Comparison of ENCODE assay signal across 17 cellular contexts in the genomic region with DNA sequence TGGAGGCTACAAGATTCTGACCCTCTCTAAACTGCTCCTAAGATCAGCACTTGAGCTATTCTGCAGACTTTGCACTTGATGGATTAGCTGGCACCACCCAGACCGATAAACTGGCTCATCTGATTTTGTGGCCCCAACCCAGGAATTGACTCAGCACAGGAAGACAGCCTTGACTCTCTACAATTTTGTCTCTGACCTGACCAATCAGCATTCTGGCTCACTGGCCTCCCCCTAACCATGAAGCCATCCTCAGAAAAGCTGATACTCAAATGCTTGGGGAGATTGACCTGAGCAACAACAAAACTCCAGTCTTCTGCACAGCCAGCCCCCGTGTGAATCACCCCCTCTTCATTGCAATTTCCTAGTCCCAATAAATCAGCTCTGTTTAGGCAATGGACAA.
DNase-seq lines count a peak whose midpoint lies in the region; ATAC-seq and TF ChIP-seq lines count a peak whose summit lies in the region.
"Had no signal": no experiment of that assay in that cellular context is flagged by ENCODE, and none has a peak within 500 bp of the region (broad histone marks: within the 10 kb centered on the region; RNA-seq: fewer than 3 reads in every experiment).

No MANE protein-coding gene starts in this region.

- CTCF ChIA-PET in activated CD8-positive, alpha-beta memory T cell treated with anti-CD3 and anti-CD28 coated beads, Interleukin-2, amount 10 ng/mL, durations not matched to agents 7 days and 5 days (lab: Charles Lee): interaction anchor here (0.7 kb wide), 1 partner anchor 29 kb away, joined by 3 read pairs; no protein-coding TSS in a partner anchor
- CTCF ChIA-PET in activated CD4-positive, alpha-beta T cell treated with anti-CD3 and anti-CD28 coated beads, Interleukin-2, amount 10 ng/mL, durations not matched to agents 7 days and 5 days (lab: Charles Lee): no interaction called here

- intact Hi-C loops in adrenal gland (cut with DNase I): no loop called here

- peaks cover 11% of the 10 kb centered on the region for H3K4me1 Mint-ChIP-seq in activated CD8-positive, alpha-beta memory T cell treated with anti-CD3 and anti-CD28 coated beads, Interleukin-2, amount 10 ng/mL, durations not matched to agents 7 days and 5 days
- peaks cover 7% of the 10 kb centered on the region for H3K4me1 Mint-ChIP-seq in activated CD4-positive, alpha-beta T cell treated with anti-CD3 and anti-CD28 coated beads, Interleukin-2, amount 10 ng/mL, durations not matched to agents 7 days and 5 days

- H3K4me3 Mint-ChIP-seq in activated CD8-positive, alpha-beta memory T cell treated with anti-CD3 and anti-CD28 coated beads, Interleukin-2, amount 10 ng/mL, durations not matched to agents 7 days and 5 days: no peak overlapping the region
- H3K4me3 Mint-ChIP-seq in activated CD4-positive, alpha-beta T cell treated with anti-CD3 and anti-CD28 coated beads, Interleukin-2, amount 10 ng/mL, durations not matched to agents 7 days and 5 days: no peak overlapping the region
- H3K4me3 Mint-ChIP-seq: CD4-positive, alpha-beta T cell; HFFc6 had no signal

- in situ Hi-C loops in HAP-1 (cut with MboI; ENCODE audit: low sequenced_read_pairs): no loop called here

- 29 to 62% (median 57%) methylated on average over 1 to 2 of the region's 2 CpGs for WGBS in adrenal gland, 4 donors

- peak; percentile 37 for DNase-seq in activated CD8-positive, alpha-beta memory T cell treated with anti-CD3 and anti-CD28 coated beads, Interleukin-2, amount 10 ng/mL, durations not matched to agents 7 days and 5 days
- DNase-seq in activated CD8-positive, alpha-beta memory T cell treated with anti-CD3 and anti-CD28 coated beads for 24 hours: no peak
- DNase-seq in RPMI8226: peak; percentile 4
- DNase-seq in adrenal gland: peak in 4 of 7 donors; percentile 5 to 47 (median 11)
- DNase-seq in HAP-1 (ENCODE audit: low spot score in 2 of 2): no peak
- DNase-seq in activated CD4-positive, alpha-beta T cell treated with anti-CD3 and anti-CD28 coated beads, Interleukin-2, amount 10 ng/mL, durations not matched to agents 7 days and 5 days: no peak
- DNase-seq: BE2C; C1 segment of cervical spinal cord; Caco-2; CD4-positive, alpha-beta T cell; DMS153; DMS79; GDM1; GM23248; HFFc6 had no signal

- TF ChIP-seq POLR2A in adrenal gland (IDR thresholded peaks at IDR 0.05): no peak

- H3K36me3 Mint-ChIP-seq in activated CD8-positive, alpha-beta memory T cell treated with anti-CD3 and anti-CD28 coated beads, Interleukin-2, amount 10 ng/mL, durations not matched to agents 7 days and 5 days: peaks cover 7% of the 10 kb centered on the region
- H3K36me3 Mint-ChIP-seq in activated CD4-positive, alpha-beta T cell treated with anti-CD3 and anti-CD28 coated beads, Interleukin-2, amount 10 ng/mL, durations not matched to agents 7 days and 5 days (ENCODE audit: low read depth): peaks cover 6% of the 10 kb centered on the region

- no peaks in the 10 kb centered on the region for H3K36me3 ChIP-seq in adrenal gland (replicated peaks in 1 of 2)
- no peaks in the 10 kb centered on the region for H3K36me3 ChIP-seq in HAP-1 (replicated peaks)
- H3K36me3 ChIP-seq: BE2C had no signal

- no peak overlapping the region for H3K27ac ChIP-seq in adrenal gland
- H3K27ac ChIP-seq: GM23248 had no signal

- H3K27ac Mint-ChIP-seq in activated CD8-positive, alpha-beta memory T cell treated with anti-CD3 and anti-CD28 coated beads, Interleukin-2, amount 10 ng/mL, durations not matched to agents 7 days and 5 days: no peak overlapping the region
- H3K27ac Mint-ChIP-seq in activated CD4-positive, alpha-beta T cell treated with anti-CD3 and anti-CD28 coated beads, Interleukin-2, amount 10 ng/mL, durations not matched to agents 7 days and 5 days: no peak overlapping the region
- H3K27ac Mint-ChIP-seq: CD4-positive, alpha-beta T cell; HFFc6 had no signal

- no peak for ATAC-seq in activated CD8-positive, alpha-beta memory T cell treated with anti-CD3 and anti-CD28 coated beads, Interleukin-2, amount 10 ng/mL, durations not matched to agents 7 days and 5 days
- ATAC-seq in HG02610 (IDR thresholded peaks at IDR 0.05; ENCODE audit: unreplicated experiment): no peak
- ATAC-seq: HCT116 had no signal

- H3K4me3 ChIP-seq in adrenal gland (no peak overlapping the region), HAP-1 (no peak overlapping the region)
- H3K4me3 ChIP-seq: GM23248 had no signal

- no peak for TF ChIP-seq CTCF in adrenal gland (IDR thresholded peaks at IDR 0.05)

- H3K4me1 ChIP-seq in adrenal gland (replicated peaks in 1 of 2) (no peaks in the 10 kb centered on the region), HAP-1 (peaks cover 21% of the 10 kb centered on the region)
- H3K4me1 ChIP-seq: BE2C had no signal

- H3K9me3 Mint-ChIP-seq in activated CD8-positive, alpha-beta memory T cell treated with anti-CD3 and anti-CD28 coated beads, Interleukin-2, amount 10 ng/mL, durations not matched to agents 7 days and 5 days (ENCODE audit: low read depth): peaks cover 2% of the 10 kb centered on the region
- H3K9me3 Mint-ChIP-seq in activated CD4-positive, alpha-beta T cell treated with anti-CD3 and anti-CD28 coated beads, Interleukin-2, amount 10 ng/mL, durations not matched to agents 7 days and 5 days: peaks cover 3% of the 10 kb centered on the region
- H3K9me3 Mint-ChIP-seq: CD4-positive, alpha-beta T cell; HFFc6 had no signal

- H3K27me3 ChIP-seq in adrenal gland (no peaks in the 10 kb centered on the region), HAP-1 (ENCODE audit: low read depth) (no peaks in the 10 kb centered on the region)
- H3K27me3 ChIP-seq: BE2C had no signal

- no peaks in the 10 kb centered on the region for H3K9me3 ChIP-seq in adrenal gland (replicated peaks in 1 of 3)
- H3K9me3 ChIP-seq in HAP-1: no peaks in the 10 kb centered on the region
- H3K9me3 ChIP-seq: BE2C had no signal

- H3K27me3 Mint-ChIP-seq in activated CD8-positive, alpha-beta memory T cell treated with anti-CD3 and anti-CD28 coated beads, Interleukin-2, amount 10 ng/mL, durations not matched to agents 7 days and 5 days: no peaks in the 10 kb centered on the region
- H3K27me3 Mint-ChIP-seq in activated CD4-positive, alpha-beta T cell treated with anti-CD3 and anti-CD28 coated beads, Interleukin-2, amount 10 ng/mL, durations not matched to agents 7 days and 5 days: no peaks in the 10 kb centered on the region
- H3K27me3 Mint-ChIP-seq: CD4-positive, alpha-beta T cell had no signal

- POLR2A ChIA-PET in activated CD4-positive, alpha-beta T cell treated with anti-CD3 and anti-CD28 coated beads, Interleukin-2, amount 10 ng/mL, durations not matched to agents 7 days and 5 days (lab: Charles Lee): no interaction called here

Comparison
In these comparisons a context has a peak if more than half of its experiments do, and no peak if none do; other contexts are left out.
1. DNase-seq: peak in activated CD8-positive, alpha-beta memory T cell treated with anti-CD3 and anti-CD28 coated beads, Interleukin-2, amount 10 ng/mL, durations not matched to agents 7 days and 5 days (single experiment), RPMI8226 (single experiment) and adrenal gland (4 of 7); none in activated CD8-positive, alpha-beta memory T cell treated with anti-CD3 and anti-CD28 coated beads for 24 hours (single experiment), HAP-1 (0 of 2) and activated CD4-positive, alpha-beta T cell treated with anti-CD3 and anti-CD28 coated beads, Interleukin-2, amount 10 ng/mL, durations not matched to agents 7 days and 5 days (single experiment).